1 cellular context compared by ENCODE assay signal in genomic region chr14:35046048-35046750, GRCh38.
TF ChIP-seq lines count a peak whose summit lies in the region.

A gene with protein sequence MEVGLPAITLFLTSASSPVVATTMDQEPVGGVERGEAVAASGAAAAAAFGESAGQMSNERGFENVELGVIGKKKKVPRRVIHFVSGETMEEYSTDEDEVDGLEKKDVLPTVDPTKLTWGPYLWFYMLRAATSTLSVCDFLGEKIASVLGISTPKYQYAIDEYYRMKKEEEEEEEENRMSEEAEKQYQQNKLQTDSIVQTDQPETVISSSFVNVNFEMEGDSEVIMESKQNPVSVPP (plus strand): TSS chr14:35046272. CDS start chr14:35046464, 192 bp downstream.

TF ChIP-seq in HEK293, 187 proteins besides CTCF, POLR2A, EP300 and RAD21 (continued from another document and continues in another):
- TF ChIP-seq ZNF280C (tag by site-specific recombination; IDR thresholded peaks at IDR 0.05) (no peak), ZNF830 (tag by site-specific recombination; IDR thresholded peaks at IDR 0.05; ENCODE audit: low read depth) (no peak), ZBTB20 (tag by site-specific recombination; IDR thresholded peaks at IDR 0.05) (peak; percentile 85), ZNF239 (tag by site-specific recombination; IDR thresholded peaks at IDR 0.05) (no peak), ZNF692 (tag by site-specific recombination; IDR thresholded peaks at IDR 0.05) (peak; percentile 94), ZNF146 (tag by site-specific recombination; IDR thresholded peaks at IDR 0.05) (0 out of 2 replicates have a peak, but pooled peaks have one; percentile 43), ZNF26 (tag by site-specific recombination; IDR thresholded peaks at IDR 0.05) (no peak), MZF1 (tag by site-specific recombination; IDR thresholded peaks at IDR 0.05; ENCODE audit: borderline replicate concordance) (peak; percentile 54; the same call in 1 of the 2 replicates), ZNF521 (tag by site-specific recombination; IDR thresholded peaks at IDR 0.05) (no peak), KLF17 (tag by site-specific recombination; IDR thresholded peaks at IDR 0.05) (0 out of 2 replicates have a peak, but pooled peaks have one; percentile 68), ZNF701 (tag by site-specific recombination; IDR thresholded peaks at IDR 0.05) (no peak), ZNF426 (tag by site-specific recombination; IDR thresholded peaks at IDR 0.05) (no peak), ZFHX2 (tag by site-specific recombination; conservative IDR thresholded peaks at IDR 0.05) (peak; percentile 65), SETDB1 (IDR thresholded peaks at IDR 0.05; ENCODE audit: insufficient read length, low read length) (no peak), ZNF416 (tag by site-specific recombination; IDR thresholded peaks at IDR 0.05) (no peak), ZNF530 (tag by site-specific recombination; IDR thresholded peaks at IDR 0.05; ENCODE audit: low read depth) (no peak), ZNF366 (tag by site-specific recombination; conservative IDR thresholded peaks at IDR 0.05) (no peak), ZNF133 (tag by site-specific recombination; IDR thresholded peaks at IDR 0.05) (no peak), ZNF223 (tag by site-specific recombination; IDR thresholded peaks at IDR 0.05) (no peak), BCL11B (tag by site-specific recombination; IDR thresholded peaks at IDR 0.05; ENCODE audit: low read depth) (no peak), KLF1 (tag by site-specific recombination; IDR thresholded peaks at IDR 0.05) (peak; percentile 91), ZNF112 (tag by site-specific recombination; IDR thresholded peaks at IDR 0.05) (no peak), ZNF302 (tag by site-specific recombination; IDR thresholded peaks at IDR 0.05; ENCODE audit: low read depth) (no peak), ZNF776 (tag by site-specific recombination; IDR thresholded peaks at IDR 0.05; ENCODE audit: borderline replicate concordance) (no peak), ZNF843 (tag by site-specific recombination; IDR thresholded peaks at IDR 0.05) (no peak; the same call in 1 of the 2 replicates), PRDM10 (tag by site-specific recombination; IDR thresholded peaks at IDR 0.05) (peak; percentile 31), ZNF174 (tag by site-specific recombination; IDR thresholded peaks at IDR 0.05) (no peak), TCF7L2 (IDR thresholded peaks at IDR 0.05; ENCODE audit: borderline replicate concordance, low read depth, low read length) (no peak), ZNF677 (tag by site-specific recombination; IDR thresholded peaks at IDR 0.05) (no peak), ZNF311 (tag by site-specific recombination; IDR thresholded peaks at IDR 0.05; ENCODE audit: borderline replicate concordance) (no peak), MYNN (tag by site-specific recombination; IDR thresholded peaks at IDR 0.05; ENCODE audit: borderline replicate concordance) (no peak), ZNF624 (tag by site-specific recombination; IDR thresholded peaks at IDR 0.05) (no peak), ZNF473 (tag by site-specific recombination; IDR thresholded peaks at IDR 0.05) (no peak), ZNF555 (tag by site-specific recombination; conservative IDR thresholded peaks at IDR 0.05) (no peak), ZNF621 (tag by site-specific recombination; IDR thresholded peaks at IDR 0.05) (no peak), SP2 (tag by site-specific recombination; IDR thresholded peaks at IDR 0.05) (peak; percentile 80), SP7 (tag by site-specific recombination; IDR thresholded peaks at IDR 0.05) (peak; percentile 68), ZNF391 (tag by site-specific recombination; IDR thresholded peaks at IDR 0.05; ENCODE audit: borderline replicate concordance, low read depth) (no peak), ZBTB1 (tag by site-specific recombination; IDR thresholded peaks at IDR 0.05) (no peak; the same call in 1 of the 2 replicates), ZSCAN5A (tag by site-specific recombination; IDR thresholded peaks at IDR 0.05) (no peak; the same call in 1 of the 2 replicates), ZNF2 (tag by site-specific recombination; IDR thresholded peaks at IDR 0.05) (peak; percentile 61; the same call in 1 of the 2 replicates), ZNF398 (tag by site-specific recombination; IDR thresholded peaks at IDR 0.05) (no peak), ZNF23 (tag by site-specific recombination; IDR thresholded peaks at IDR 0.05; ENCODE audit: borderline replicate concordance) (no peak), ZNF623 (tag by site-specific recombination; IDR thresholded peaks at IDR 0.05) (no peak), ZNF248 (tag by site-specific recombination; IDR thresholded peaks at IDR 0.05) (no peak), ZNF394 (tag by site-specific recombination; IDR thresholded peaks at IDR 0.05; ENCODE audit: borderline replicate concordance) (peak; percentile 38; the same call in 1 of the 2 replicates)
- TF ChIP-seq, protein P1, sequence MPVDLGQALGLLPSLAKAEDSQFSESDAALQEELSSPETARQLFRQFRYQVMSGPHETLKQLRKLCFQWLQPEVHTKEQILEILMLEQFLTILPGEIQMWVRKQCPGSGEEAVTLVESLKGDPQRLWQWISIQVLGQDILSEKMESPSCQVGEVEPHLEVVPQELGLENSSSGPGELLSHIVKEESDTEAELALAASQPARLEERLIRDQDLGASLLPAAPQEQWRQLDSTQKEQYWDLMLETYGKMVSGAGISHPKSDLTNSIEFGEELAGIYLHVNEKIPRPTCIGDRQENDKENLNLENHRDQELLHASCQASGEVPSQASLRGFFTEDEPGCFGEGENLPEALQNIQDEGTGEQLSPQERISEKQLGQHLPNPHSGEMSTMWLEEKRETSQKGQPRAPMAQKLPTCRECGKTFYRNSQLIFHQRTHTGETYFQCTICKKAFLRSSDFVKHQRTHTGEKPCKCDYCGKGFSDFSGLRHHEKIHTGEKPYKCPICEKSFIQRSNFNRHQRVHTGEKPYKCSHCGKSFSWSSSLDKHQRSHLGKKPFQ (tag by site-specific recombination; IDR thresholded peaks at IDR 0.05): no peak
- TF ChIP-seq, protein P2, sequence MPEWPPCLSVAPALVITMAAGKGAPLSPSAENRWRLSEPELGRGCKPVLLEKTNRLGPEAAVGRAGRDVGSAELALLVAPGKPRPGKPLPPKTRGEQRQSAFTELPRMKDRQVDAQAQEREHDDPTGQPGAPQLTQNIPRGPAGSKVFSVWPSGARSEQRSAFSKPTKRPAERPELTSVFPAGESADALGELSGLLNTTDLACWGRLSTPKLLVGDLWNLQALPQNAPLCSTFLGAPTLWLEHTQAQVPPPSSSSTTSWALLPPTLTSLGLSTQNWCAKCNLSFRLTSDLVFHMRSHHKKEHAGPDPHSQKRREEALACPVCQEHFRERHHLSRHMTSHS (tag by site-specific recombination; IDR thresholded peaks at IDR 0.05): no peak
